ENCODE assay signal across 8 cellular contexts in the genomic region with DNA sequence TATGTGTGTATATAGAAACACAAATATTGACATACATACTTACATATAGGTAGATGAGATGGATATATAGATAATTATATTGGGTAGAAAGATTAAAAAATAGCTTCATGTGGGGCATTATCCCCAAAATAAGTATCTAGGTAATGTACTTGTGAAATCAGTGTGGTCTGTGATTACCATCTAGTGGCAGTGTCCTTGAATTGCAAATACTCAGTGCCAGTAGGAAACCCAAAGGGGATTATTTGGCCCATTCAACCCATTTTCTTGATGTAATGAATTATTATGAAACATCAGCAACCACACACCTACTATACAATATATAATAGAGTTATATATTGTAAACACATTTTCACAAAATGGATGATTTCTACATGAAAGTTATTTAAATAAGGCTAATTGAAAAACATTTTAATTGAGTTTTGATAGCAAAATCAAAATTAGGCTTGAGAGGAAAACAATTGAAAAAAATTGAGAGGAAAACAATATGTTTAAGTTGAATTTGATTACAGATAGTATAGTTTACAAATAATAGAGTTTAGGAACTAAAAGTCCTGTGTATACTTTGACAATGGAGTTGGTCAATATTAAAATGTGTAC.
DNase-seq lines count a peak whose midpoint lies in the region; ATAC-seq, FAIRE-seq and TF ChIP-seq lines count a peak whose summit lies in the region.

No MANE protein-coding gene starts in this region.

- H3K9ac ChIP-seq in GM12878 (ENCODE audit: control insufficient read depth, insufficient read depth, low read length) = no peak overlapping the region

- no peaks in the 10 kb centered on the region for H3K36me3 Mint-ChIP-seq in activated naive CD8-positive, alpha-beta T cell treated with anti-CD3 and anti-CD28 coated beads for 36 hours

- FAIRE-seq in GM12878 (lab: Jason Lieb, UNC) = no peak

- no peak overlapping the region for H3K4me3 Mint-ChIP-seq in activated naive CD8-positive, alpha-beta T cell treated with anti-CD3 and anti-CD28 coated beads for 36 hours

- ATAC-seq in GM18867 (IDR thresholded peaks at IDR 0.05; ENCODE audit: unreplicated experiment) (peak; percentile 77), GM12878 (peak; percentile 59), GM21825 (IDR thresholded peaks at IDR 0.05; ENCODE audit: unreplicated experiment) (no peak)

- TF ChIP-seq CTCF in AG09309 (IDR thresholded peaks at IDR 0.05; ENCODE audit: control insufficient read depth, insufficient read depth, low read depth, low read length, missing control alignments) (peak; percentile 62), GM12878 (IDR thresholded peaks at IDR 0.05 in 2 of 3, conservative IDR thresholded peaks at IDR 0.05 in 1 of 3; ENCODE audit: control insufficient read depth in 2 of 3, extremely low read depth in 1 of 3, insufficient read depth in 1 of 3, low read depth in 3 of 3, low read length in 3 of 3) (peak; percentile 45 to 51 (median 51); a peak in 5 of 6 replicates)

- H3K9me3 Mint-ChIP-seq in activated naive CD8-positive, alpha-beta T cell treated with anti-CD3 and anti-CD28 coated beads for 36 hours = peaks cover 5% of the 10 kb centered on the region

- no peaks in the 10 kb centered on the region for H4K20me1 ChIP-seq in GM12878 (ENCODE audit: control insufficient read depth, insufficient read depth)

- CTCF ChIA-PET in GM12878 (lab: Yijun Ruan, JAX) = interaction anchor here (0.9 kb wide), 1 partner anchor 1212 kb away, joined by 6 read pairs; no protein-coding TSS in a partner anchor

- no peak overlapping the region for H3K4me2 ChIP-seq in GM12878 (ENCODE audit: control insufficient read depth, insufficient read depth)

- intact Hi-C loops in GM12878 (cut with micrococcal nuclease; ENCODE audit: unreplicated experiment) = loop anchor here (1.0 to 5.0 kb wide), 2 partner anchors 356 to 1210 kb away; no protein-coding TSS in a partner anchor

- H3K4me1 Mint-ChIP-seq in activated naive CD8-positive, alpha-beta T cell treated with anti-CD3 and anti-CD28 coated beads for 36 hours = no peaks in the 10 kb centered on the region

- POLR2A ChIA-PET in GM12878 (lab: Charles Lee) = no interaction called here

- H3K4me1 ChIP-seq in GM12878 (ENCODE audit: control insufficient read depth, insufficient read depth, low read length) = no peaks in the 10 kb centered on the region

- no peaks in the 10 kb centered on the region for H3K79me2 ChIP-seq in GM12878 (ENCODE audit: control insufficient read depth, insufficient read depth, low read length)

- no peak overlapping the region for H3K4me3 ChIP-seq in AG09309 (ENCODE audit: control insufficient read depth, low read depth, low read length)
- no peak overlapping the region for H3K4me3 ChIP-seq in GM12878

- H3K27ac ChIP-seq in GM12878 (ENCODE audit: control insufficient read depth, insufficient read depth) = no peak overlapping the region

- in situ Hi-C loops in GM12878 (cut with MboI) = no loop called here

- DNase-seq in AG09309 (ENCODE audit: low read depth) = no peak
- peak; percentile 32 for DNase-seq in NCI-H1436 treated with DMSO at 0.1 percent for 48 hours (lab: John Stamatoyannopoulos, UW)
- no peak for DNase-seq in GM12878 (ENCODE audit: low read depth, low spot score)
- DNase-seq in medulla oblongata (ENCODE audit: extremely low spot score) = peak; percentile 32
- no peak for DNase-seq in activated T-cell treated with anti-CD3 and anti-CD28 coated beads, Interleukin-2, amount 50 U/mL, for 1 hour
- DNase-seq in activated naive CD8-positive, alpha-beta T cell treated with anti-CD3 and anti-CD28 coated beads for 36 hours = no peak

- no peak overlapping the region for H2AFZ ChIP-seq in GM12878 (ENCODE audit: control insufficient read depth, low read depth, low read length)

- no peaks in the 10 kb centered on the region for H3K9me3 ChIP-seq in GM12878 (replicated peaks; ENCODE audit: control insufficient read depth, insufficient read depth, low read length)

- no peaks in the 10 kb centered on the region for H3K27me3 ChIP-seq in GM12878 (replicated peaks in 1 of 2; ENCODE audit: control insufficient read depth in 2 of 2, insufficient read depth in 2 of 2, low read length in 1 of 2)

- no peak for TF ChIP-seq POLR2A in GM12878 (IDR thresholded peaks at IDR 0.05; ENCODE audit: low read depth, low read length)

- BruUV-seq in GM12878 (replicated peaks; lab: Mats Ljungman, UMichigan) = no TSS peak

- SMC1A ChIA-PET in GM12878 (lab: Charles Lee; ENCODE audit: uncharacterized antibody, unreplicated experiment) = no interaction called here

- H3K27ac Mint-ChIP-seq in activated naive CD8-positive, alpha-beta T cell treated with anti-CD3 and anti-CD28 coated beads for 36 hours = no peak overlapping the region

- RAD21 ChIA-PET in GM12878 (lab: Charles Lee; ENCODE audit: unreplicated experiment) = no interaction called here

- no peaks in the 10 kb centered on the region for H3K36me3 ChIP-seq in GM12878 (ENCODE audit: control insufficient read depth in 2 of 2, insufficient read depth in 2 of 2, low read length in 1 of 2)

- TF ChIP-seq EP300 in GM12878 (IDR thresholded peaks at IDR 0.05; ENCODE audit: borderline replicate concordance in 1 of 2, control insufficient read depth in 1 of 2, low read depth in 2 of 2, low read length in 2 of 2) = no peak

- TF ChIP-seq RAD21 in GM12878 (IDR thresholded peaks at IDR 0.05; ENCODE audit: insufficient read depth, low read depth, low read length) = peak; percentile 69

- H3K27me3 Mint-ChIP-seq in activated naive CD8-positive, alpha-beta T cell treated with anti-CD3 and anti-CD28 coated beads for 36 hours = no peaks in the 10 kb centered on the region

TF ChIP-seq in GM12878, 131 proteins besides CTCF, POLR2A, EP300 and RAD21:
- TF ChIP-seq YY1 (IDR thresholded peaks at IDR 0.05; ENCODE audit: low read depth, low read length) (no peak), NR2F1 (conservative IDR thresholded peaks at IDR 0.05) (no peak), SIN3A (IDR thresholded peaks at IDR 0.05; ENCODE audit: low read depth, low read length) (no peak), FOXK2 (IDR thresholded peaks at IDR 0.05) (no peak), SMC3 (IDR thresholded peaks at IDR 0.05; ENCODE audit: borderline replicate concordance, low read length) (peak; percentile 57; the same call in 1 of the 2 replicates), TAF1 (IDR thresholded peaks at IDR 0.05; ENCODE audit: borderline replicate concordance, low read depth, low read length) (no peak), BMI1 (IDR thresholded peaks at IDR 0.05; ENCODE audit: borderline replicate concordance) (no peak), POLR2AphosphoS5 (IDR thresholded peaks at IDR 0.05; ENCODE audit: low read length) (no peak)

Comparison
In these comparisons a context has a peak if more than half of its experiments do, and no peak if none do; other contexts are left out.
1. DNase-seq: peak in NCI-H1436 treated with DMSO at 0.1 percent for 48 hours (single experiment) and medulla oblongata (single experiment); none in AG09309 (single experiment), GM12878 (single experiment), activated T-cell treated with anti-CD3 and anti-CD28 coated beads, Interleukin-2, amount 50 U/mL, for 1 hour (single experiment) and activated naive CD8-positive, alpha-beta T cell treated with anti-CD3 and anti-CD28 coated beads for 36 hours (single experiment).